Comparison of ENCODE assay signal across 16 cellular contexts in the genomic region with DNA sequence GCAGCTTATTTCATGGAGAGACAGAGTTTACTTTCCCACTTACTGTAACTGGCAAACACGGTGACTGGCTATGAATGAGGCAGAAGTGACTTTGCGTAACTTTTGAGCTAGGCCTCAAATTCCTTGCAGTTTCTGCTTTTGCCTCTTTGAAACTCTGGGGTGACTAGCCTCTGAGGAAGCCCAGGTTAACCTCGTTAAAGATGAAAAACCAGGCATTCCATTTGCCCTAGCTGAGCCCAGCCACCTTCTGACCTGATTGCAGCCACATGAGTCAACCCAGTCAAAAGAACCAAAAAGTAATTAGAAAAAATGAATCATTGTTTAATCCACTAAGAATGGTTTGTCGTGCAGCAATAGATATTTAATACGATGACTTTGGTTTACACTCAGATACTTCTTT. TPM values are rescaled to one million over a fixed set of nuclear protein-coding genes. Genes with fewer than 3 reads are reported as not detected.
DNase-seq lines count a peak whose midpoint lies in the region; ATAC-seq and TF ChIP-seq lines count a peak whose summit lies in the region.
"Had no signal": no experiment of that assay in that cellular context is flagged by ENCODE, and none has a peak within 500 bp of the region (broad histone marks: within the 10 kb centered on the region; RNA-seq: fewer than 3 reads in every experiment).

No MANE protein-coding gene starts in this region.

- DNase-seq in AG20443 (ENCODE audit: low spot score) (peak; percentile 75), HS-5 (ENCODE audit: low read depth) (peak; percentile 97), WTC11 (ENCODE audit: low spot score) (no peak), islet precursor cell (peak; percentile 81), NCI-H2029 (lab: John Stamatoyannopoulos, UW) (no peak)
- no peak for DNase-seq in naive thymus-derived CD8-positive, alpha-beta T cell
- DNase-seq: activated T-cell treated with anti-CD3 and anti-CD28 coated beads for 4 hours; body of pancreas; CD4-positive, CD25-positive, alpha-beta regulatory T cell; NCI-H187; OCI-M1; pancreas; stimulated activated CD4-positive, alpha-beta T cell treated with anti-CD3 and anti-CD28 coated beads, Interleukin-4, amount 100 ng/mL, for 24 hours; WERI-Rb-1 had no signal

- POLR2A ChIA-PET in WTC11 (lab: Charles Lee): no interaction called here
- POLR2A ChIA-PET in naive thymus-derived CD8-positive, alpha-beta T cell (lab: Charles Lee): no interaction called here

- H3K4me3 Mint-ChIP-seq in WTC11: no peak overlapping the region
- no peak overlapping the region for H3K4me3 Mint-ChIP-seq in naive thymus-derived CD8-positive, alpha-beta T cell
- H3K4me3 Mint-ChIP-seq: CD4-positive, CD25-positive, alpha-beta regulatory T cell had no signal

- no peak overlapping the region for H3K27ac Mint-ChIP-seq in WTC11
- no peak overlapping the region for H3K27ac Mint-ChIP-seq in naive thymus-derived CD8-positive, alpha-beta T cell
- H3K27ac Mint-ChIP-seq: CD4-positive, CD25-positive, alpha-beta regulatory T cell had no signal

- H3K27me3 Mint-ChIP-seq in WTC11 (ENCODE audit: low read depth): no peaks in the 10 kb centered on the region
- peaks cover 10 to 35% (median 14%) of the 10 kb centered on the region in 5 donors for H3K27me3 Mint-ChIP-seq in naive thymus-derived CD8-positive, alpha-beta T cell

- H3K4me1 Mint-ChIP-seq in WTC11: no peaks in the 10 kb centered on the region
- no peaks in the 10 kb centered on the region for H3K4me1 Mint-ChIP-seq in naive thymus-derived CD8-positive, alpha-beta T cell
- H3K4me1 Mint-ChIP-seq: CD4-positive, CD25-positive, alpha-beta regulatory T cell had no signal

- TF ChIP-seq CTCF in WTC11 (IDR thresholded peaks at IDR 0.05): no peak

- peaks cover 7% of the 10 kb centered on the region for H3K9me3 Mint-ChIP-seq in WTC11
- peaks cover 0 to 7% (median 0%) of the 10 kb centered on the region in 9 donors for H3K9me3 Mint-ChIP-seq in naive thymus-derived CD8-positive, alpha-beta T cell
- H3K9me3 Mint-ChIP-seq: CD4-positive, CD25-positive, alpha-beta regulatory T cell had no signal

- CTCF ChIA-PET in WTC11 (lab: Charles Lee): no interaction called here

- ATAC-seq in WTC11 (peak; percentile 76), GM21529 (IDR thresholded peaks at IDR 0.05; ENCODE audit: unreplicated experiment) (no peak), HG03108 (IDR thresholded peaks at IDR 0.05; ENCODE audit: unreplicated experiment) (no peak)
- ATAC-seq in naive thymus-derived CD8-positive, alpha-beta T cell: no peak
- ATAC-seq: body of pancreas, pancreas had no signal

- H3K36me3 Mint-ChIP-seq in WTC11: no peaks in the 10 kb centered on the region
- H3K36me3 Mint-ChIP-seq in naive thymus-derived CD8-positive, alpha-beta T cell: no peaks in the 10 kb centered on the region
- H3K36me3 Mint-ChIP-seq: CD4-positive, CD25-positive, alpha-beta regulatory T cell had no signal

TF ChIP-seq in WTC11, 78 proteins besides CTCF, POLR2A, EP300 and RAD21:
- TF ChIP-seq, protein P1, sequence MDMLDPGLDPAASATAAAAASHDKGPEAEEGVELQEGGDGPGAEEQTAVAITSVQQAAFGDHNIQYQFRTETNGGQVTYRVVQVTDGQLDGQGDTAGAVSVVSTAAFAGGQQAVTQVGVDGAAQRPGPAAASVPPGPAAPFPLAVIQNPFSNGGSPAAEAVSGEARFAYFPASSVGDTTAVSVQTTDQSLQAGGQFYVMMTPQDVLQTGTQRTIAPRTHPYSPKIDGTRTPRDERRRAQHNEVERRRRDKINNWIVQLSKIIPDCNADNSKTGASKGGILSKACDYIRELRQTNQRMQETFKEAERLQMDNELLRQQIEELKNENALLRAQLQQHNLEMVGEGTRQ (CRISPR knock-in tag; IDR thresholded peaks at IDR 0.05): no peak
- no peak for TF ChIP-seq GRHL2 (CRISPR knock-in tag; IDR thresholded peaks at IDR 0.05; ENCODE audit: insufficient replicate concordance, severe bottlenecking)
- TF ChIP-seq ZNF416 (CRISPR knock-in tag; IDR thresholded peaks at IDR 0.05): no peak
- TF ChIP-seq ATF1 (CRISPR knock-in tag; IDR thresholded peaks at IDR 0.05): no peak
- no peak for TF ChIP-seq CREM (CRISPR knock-in tag; IDR thresholded peaks at IDR 0.05)
- TF ChIP-seq FOXK1 (CRISPR knock-in tag; IDR thresholded peaks at IDR 0.05): no peak
- no peak for TF ChIP-seq SOX15 (CRISPR knock-in tag; IDR thresholded peaks at IDR 0.05)
- TF ChIP-seq HMGA2 (CRISPR knock-in tag; IDR thresholded peaks at IDR 0.05): no peak
- TF ChIP-seq, protein P2, sequence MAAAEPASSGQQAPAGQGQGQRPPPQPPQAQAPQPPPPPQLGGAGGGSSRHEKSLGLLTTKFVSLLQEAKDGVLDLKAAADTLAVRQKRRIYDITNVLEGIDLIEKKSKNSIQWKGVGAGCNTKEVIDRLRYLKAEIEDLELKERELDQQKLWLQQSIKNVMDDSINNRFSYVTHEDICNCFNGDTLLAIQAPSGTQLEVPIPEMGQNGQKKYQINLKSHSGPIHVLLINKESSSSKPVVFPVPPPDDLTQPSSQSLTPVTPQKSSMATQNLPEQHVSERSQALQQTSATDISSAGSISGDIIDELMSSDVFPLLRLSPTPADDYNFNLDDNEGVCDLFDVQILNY (CRISPR knock-in tag; IDR thresholded peaks at IDR 0.05): no peak
- TF ChIP-seq ZNF317 (CRISPR knock-in tag; IDR thresholded peaks at IDR 0.05; ENCODE audit: borderline replicate concordance, low read depth): no peak

RNA-seq across cellular contexts. Expression of a gene that starts 20.4 kb away (rescaled TPM):
- total RNA-seq in WTC11 (2021): 30.7 to 35.3 TPM (median 31.1 TPM) in 3 replicates
- 10 to 100 TPM; 23.3 to 23.5 TPM for total RNA-seq in naive thymus-derived CD8-positive, alpha-beta T cell
- polyA plus RNA-seq in naive thymus-derived CD8-positive, alpha-beta T cell: 10 to 100 TPM; 14.4 to 17.5 (median 17.0) TPM

Comparison
In these comparisons a context has a peak if more than half of its experiments do, and no peak if none do; other contexts are left out.
1. DNase-seq: peak in AG20443 (single experiment), HS-5 (single experiment) and islet precursor cell (single experiment); none in WTC11 (single experiment), NCI-H2029 (single experiment) and naive thymus-derived CD8-positive, alpha-beta T cell (0 of 10).